Comparison of ENCODE assay signal across 20 cellular contexts in genomic region chr14:86124328-86124727, GRCh38.
"Had no signal": no experiment of that assay in that cellular context is flagged by ENCODE, and none has a peak within 500 bp of the region (broad histone marks: within the 10 kb centered on the region; RNA-seq: fewer than 3 reads in every experiment).

No MANE protein-coding gene starts in this region.

- H3K4me1 Mint-ChIP-seq: endodermal cell had no signal

- H3K9me3 Mint-ChIP-seq: endodermal cell had no signal

- DNase-seq: activated CD4-positive, alpha-beta T cell treated with anti-CD3 and anti-CD28 coated beads for 1 hour; activated CD4-positive, alpha-beta T cell treated with anti-CD3 and anti-CD28 coated beads, Interleukin-2, amount 50 U/mL, for 4 hours; activated naive CD4-positive, alpha-beta T cell treated with anti-CD3 and anti-CD28 coated beads for 36 hours; activated T-cell treated with anti-CD3 and anti-CD28 coated beads, Interleukin-2, amount 50 U/mL, for 1 hour; aorta; brain microvascular endothelial cell; central memory CD4-positive, alpha-beta T cell; foreskin keratinocyte; left cardiac atrium; mesendoderm; naive thymus-derived CD4-positive, alpha-beta T cell; ovary; psoas muscle; right cardiac atrium; stimulated activated CD4-positive, alpha-beta T cell treated with anti-CD3 and anti-CD28 coated beads, Interleukin-2, amount 100 ng/mL, for 24 hours; uterus; WERI-Rb-1 had no signal

- ATAC-seq: foreskin keratinocyte; left cardiac atrium; naive thymus-derived CD4-positive, alpha-beta T cell; psoas muscle; right cardiac atrium had no signal

- H3K27ac Mint-ChIP-seq: activated naive CD4-positive, alpha-beta T cell treated with anti-CD3 and anti-CD28 coated beads for 36 hours; activated T-helper 2 cell treated with anti-CD3 and anti-CD28 coated beads, Interferon-gamma antibody, Interleukin-2, Interleukin-4, amounts not matched to agents 10 μg/mL and 5 μg/mL and 100 μg/mL, durations not matched to agents 14 hours and 24 hours and 36 hours; endodermal cell; naive thymus-derived CD4-positive, alpha-beta T cell; stimulated activated naive CD8-positive, alpha-beta T cell treated with anti-CD3 and anti-CD28 coated beads, Interleukin-15, Interleukin-2, amounts not matched to agents 100 ng/mL and 50 ng/mL, for 24 hours had no signal

- H3K27me3 Mint-ChIP-seq: naive thymus-derived CD4-positive, alpha-beta T cell; stimulated activated naive CD8-positive, alpha-beta T cell treated with anti-CD3 and anti-CD28 coated beads, Interleukin-15, Interleukin-2, amounts not matched to agents 100 ng/mL and 50 ng/mL, for 24 hours had no signal

- H3K4me3 Mint-ChIP-seq: activated naive CD4-positive, alpha-beta T cell treated with anti-CD3 and anti-CD28 coated beads for 36 hours; endodermal cell; naive thymus-derived CD4-positive, alpha-beta T cell; stimulated activated naive CD8-positive, alpha-beta T cell treated with anti-CD3 and anti-CD28 coated beads, Interleukin-15, Interleukin-2, amounts not matched to agents 100 ng/mL and 50 ng/mL, for 24 hours had no signal
